Comparison of ENCODE assay signal across 8 cellular contexts in genomic region chr15:85030301-85031049, GRCh38. TPM values are rescaled to one million over a fixed set of nuclear protein-coding genes. Genes with fewer than 3 reads are reported as not detected.
DNase-seq lines count a peak whose midpoint lies in the region; ATAC-seq and TF ChIP-seq lines count a peak whose summit lies in the region.

No MANE protein-coding gene starts in this region.

- peaks cover 34% of the 10 kb centered on the region for H3K4me1 Mint-ChIP-seq in GM23338
- peaks cover 54% of the 10 kb centered on the region for H3K4me1 Mint-ChIP-seq in activated naive CD8-positive, alpha-beta T cell treated with anti-CD3 and anti-CD28 coated beads, Interleukin-2, amount 50 U/mL, for 24 hours

- H3K9me3 Mint-ChIP-seq in GM23338, result no peaks in the 10 kb centered on the region
- H3K9me3 Mint-ChIP-seq in activated naive CD8-positive, alpha-beta T cell treated with anti-CD3 and anti-CD28 coated beads, Interleukin-2, amount 50 U/mL, for 24 hours, result no peaks in the 10 kb centered on the region

- H3K27ac ChIP-seq in ACC112 (ENCODE audit: low read depth, low read length) (peak overlapping the region; percentile 44), GM23338 (ENCODE audit: low read depth) (no peak overlapping the region), right lobe of liver (peak overlapping the region; percentile 76 to 94 (median 92))

- H3K79me2 ChIP-seq in ACC112 (ENCODE audit: control insufficient read depth, insufficient read depth, low read length, unreplicated experiment), result peaks cover 37% of the 10 kb centered on the region
- H3K79me2 ChIP-seq in GM23338 (replicated peaks; ENCODE audit: insufficient read depth), result peaks cover 6% of the 10 kb centered on the region; the same call in 1 of the 2 replicates

- H4K20me1 ChIP-seq in GM23338 (replicated peaks; ENCODE audit: insufficient read depth), result no peaks in the 10 kb centered on the region; the same call in 1 of the 2 replicates

- no peaks in the 10 kb centered on the region for H3K36me3 Mint-ChIP-seq in GM23338 (ENCODE audit: low read depth)
- H3K36me3 Mint-ChIP-seq in activated naive CD8-positive, alpha-beta T cell treated with anti-CD3 and anti-CD28 coated beads, Interleukin-2, amount 50 U/mL, for 24 hours (ENCODE audit: low read depth), result no peaks in the 10 kb centered on the region

- TF ChIP-seq CTCF in GM23338 (conservative IDR thresholded peaks at IDR 0.05; ENCODE audit: low read depth in 2 of 2), result no peak
- no peak for TF ChIP-seq CTCF in right lobe of liver (IDR thresholded peaks at IDR 0.05)

- no peak overlapping the region for H3K4me2 ChIP-seq in GM23338

- H3K9me2 ChIP-seq in GM23338 (ENCODE audit: insufficient read depth), result no peaks in the 10 kb centered on the region

- H2AFZ ChIP-seq in ACC112 (ENCODE audit: low read length, unreplicated experiment) (no peak overlapping the region), GM23338 (no peak overlapping the region)

- ATAC-seq in GM23338 (peak; percentile 27), right lobe of liver (peak; percentile 57 to 68 (median 66)), HG03565 (IDR thresholded peaks at IDR 0.05; ENCODE audit: unreplicated experiment) (no peak)
- ATAC-seq in activated naive CD8-positive, alpha-beta T cell treated with anti-CD3 and anti-CD28 coated beads, Interleukin-2, amount 50 U/mL, for 24 hours, result peak; percentile 77

- no peak overlapping the region; the same call in 1 of the 2 replicates for H3K4me3 ChIP-seq in ACC112 (ENCODE audit: low read depth, low read length)
- H3K4me3 ChIP-seq in GM23338, result no peak overlapping the region
- no peak overlapping the region for H3K4me3 ChIP-seq in right lobe of liver

- no peak for TF ChIP-seq POLR2A in right lobe of liver (IDR thresholded peaks at IDR 0.05)

- no peaks in the 10 kb centered on the region for H3K9me3 ChIP-seq in right lobe of liver

- H3K4me1 ChIP-seq in ACC112 (ENCODE audit: control insufficient read depth, insufficient read depth, low read length, unreplicated experiment), result peaks cover 29% of the 10 kb centered on the region
- peaks cover 47% of the 10 kb centered on the region for H3K4me1 ChIP-seq in GM23338 (ENCODE audit: insufficient read depth)
- H3K4me1 ChIP-seq in right lobe of liver, result peaks cover 0 to 80% (median 36%) of the 10 kb centered on the region in 4 donors

- DNase-seq in GM23338 (ENCODE audit: low spot score) (no peak), right lobe of liver (no peak), NCI-H510A (lab: John Stamatoyannopoulos, UW) (no peak), NOMO-1 (lab: John Stamatoyannopoulos, UW; ENCODE audit: unreplicated experiment in 2 of 2) (no peak), SK-N-DZ (ENCODE audit: low spot score) (no peak)
- no peak for DNase-seq in activated naive CD8-positive, alpha-beta T cell treated with anti-CD3 and anti-CD28 coated beads, Interleukin-2, amount 50 U/mL, for 24 hours

- H3K27ac Mint-ChIP-seq in GM23338, result peak overlapping the region; percentile 9; the same call in 1 of the 2 replicates
- peak overlapping the region; percentile 30 for H3K27ac Mint-ChIP-seq in activated naive CD8-positive, alpha-beta T cell treated with anti-CD3 and anti-CD28 coated beads, Interleukin-2, amount 50 U/mL, for 24 hours

- WGBS in right lobe of liver (ENCODE audit: insufficient coverage, low coverage, low lambda C conversion rate, missing lambda C conversion rate), result 34% methylated on average over 3 of the region's 3 CpGs

- no peak overlapping the region for H3K4me3 Mint-ChIP-seq in GM23338
- peak overlapping the region; percentile 21 for H3K4me3 Mint-ChIP-seq in activated naive CD8-positive, alpha-beta T cell treated with anti-CD3 and anti-CD28 coated beads, Interleukin-2, amount 50 U/mL, for 24 hours

- H3K36me3 ChIP-seq in ACC112 (ENCODE audit: insufficient read depth, low read length) (no peaks in the 10 kb centered on the region), GM23338 (ENCODE audit: insufficient read depth) (no peaks in the 10 kb centered on the region), right lobe of liver (no peaks in the 10 kb centered on the region)

- intact Hi-C loops in right lobe of liver (cut with DNase I), result no loop called here

- no peaks in the 10 kb centered on the region for H3K27me3 Mint-ChIP-seq in GM23338 (ENCODE audit: insufficient read depth, low read depth, poor library complexity)
- no peaks in the 10 kb centered on the region for H3K27me3 Mint-ChIP-seq in activated naive CD8-positive, alpha-beta T cell treated with anti-CD3 and anti-CD28 coated beads, Interleukin-2, amount 50 U/mL, for 24 hours

- no peaks in the 10 kb centered on the region for H3F3A ChIP-seq in GM23338 (replicated peaks; ENCODE audit: low read depth)

- no peaks in the 10 kb centered on the region for H3K27me3 ChIP-seq in ACC112 (ENCODE audit: insufficient read depth, low read length)
- H3K27me3 ChIP-seq in GM23338 (ENCODE audit: insufficient read depth), result no peaks in the 10 kb centered on the region
- H3K27me3 ChIP-seq in right lobe of liver, result no peaks in the 10 kb centered on the region

TF ChIP-seq in GM23338, 12 proteins besides CTCF, POLR2A, EP300 and RAD21 (continues in another document):
- TF ChIP-seq ZNF331 (CRISPR knock-in tag; IDR thresholded peaks at IDR 0.05; ENCODE audit: low read depth) (no peak), ZNF462 (CRISPR knock-in tag; IDR thresholded peaks at IDR 0.05) (no peak), ZNF114 (CRISPR knock-in tag; IDR thresholded peaks at IDR 0.05) (no peak), NANOG (IDR thresholded peaks at IDR 0.05; ENCODE audit: borderline replicate concordance) (no peak), STAT1 (IDR thresholded peaks at IDR 0.05; ENCODE audit: unreplicated experiment) (no peak)

RNA-seq across cellular contexts. Expression of gene PDE8A, which starts 48.8 kb away (rescaled TPM):
- 7.5 and 12.0 TPM in 2 replicates for total RNA-seq in GM23338 (2014; rRNA removed; shearing (Covaris generic))
- 5.0 and 5.6 TPM in 2 replicates for polyA plus RNA-seq in GM23338 (2016; fragmentation: Nextera tagmentation; extraction: Ambion mirVana)
- total RNA-seq in right lobe of liver, result 10 to 100 TPM; 32.7 to 40.5 (median 37.4) TPM
- 13.0 and 15.0 TPM in 2 replicates for polyA plus RNA-seq in SK-N-DZ (2014; cell fraction: cytosol; rRNA removed)
- polyA plus RNA-seq in SK-N-DZ (2014; cell fraction: nucleus; rRNA removed), result 33.6 and 52.2 TPM in 2 replicates
